In the genomic region with DNA sequence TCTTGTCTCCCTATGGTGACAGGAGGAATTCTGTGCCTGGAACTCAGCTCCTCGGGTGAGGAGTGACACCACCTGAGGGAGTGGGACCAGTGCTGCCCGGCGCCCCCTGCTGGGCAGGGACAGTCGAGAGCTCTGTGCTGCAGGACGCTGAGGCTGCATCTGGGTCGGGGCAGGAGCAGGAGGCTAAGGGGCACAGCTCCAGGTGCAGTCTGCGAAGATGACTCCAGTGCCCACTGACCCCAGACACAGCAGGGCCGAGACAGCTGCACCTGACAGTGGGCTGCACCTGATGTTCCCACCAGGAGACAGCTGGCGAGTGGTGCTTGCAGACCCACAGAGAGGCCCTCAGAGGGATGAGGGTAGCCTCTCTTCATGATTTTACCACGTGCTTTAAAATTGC, we compare ENCODE assay signal across 8 cellular contexts.
A peak's percentile ranks its signal among the peaks of the same experiment; 100 is the strongest.
DNase-seq lines count a peak whose midpoint lies in the region; ATAC-seq lines count a peak whose summit lies in the region.

No MANE protein-coding gene starts in this region.

- no peak overlapping the region for H4K8ac ChIP-seq in mesenchymal stem cell (ENCODE audit: low read length)

- H3K4ac ChIP-seq in mesenchymal stem cell (ENCODE audit: low read depth in 1 of 2, low read length in 2 of 2): no peak overlapping the region

- DNase-seq in COLO829 (ENCODE audit: low spot score) (peak; percentile 11), HK-2 (ENCODE audit: unreplicated experiment) (peak; percentile 49), posterior vena cava (ENCODE audit: low spot score) (peak; percentile 72), mesenchymal stem cell (no peak)
- peak; percentile 47 for DNase-seq in activated CD4-positive, alpha-beta T cell treated with anti-CD3 and anti-CD28 coated beads, Interleukin-2, amount 50 U/mL, for 1 hour

- H3K9ac ChIP-seq in mesenchymal stem cell (ENCODE audit: low read length): no peak overlapping the region

- H3K18ac ChIP-seq in mesenchymal stem cell (ENCODE audit: low read depth in 1 of 2, low read length in 2 of 2): no peak overlapping the region

- intact Hi-C loops in posterior vena cava (cut with DNase I): loop anchor here in 1 of 2 donors (10.0 kb wide), 1 partner anchor 225 kb away; no protein-coding TSS in a partner anchor

- H2BK120ac ChIP-seq in mesenchymal stem cell (ENCODE audit: low read depth, low read length): no peak overlapping the region

- no peak overlapping the region for H3K23ac ChIP-seq in mesenchymal stem cell (ENCODE audit: low read length in 2 of 2)

- H2AK5ac ChIP-seq in mesenchymal stem cell (ENCODE audit: low read length, severe bottlenecking): no peak overlapping the region

- no peak overlapping the region for H2BK5ac ChIP-seq in mesenchymal stem cell (ENCODE audit: low read depth, low read length, poor library complexity, severe bottlenecking)

- H2BK15ac ChIP-seq in mesenchymal stem cell (ENCODE audit: low read depth, poor library complexity, severe bottlenecking): no peak overlapping the region

- H3K27me3 ChIP-seq in mesenchymal stem cell (ENCODE audit: control insufficient read depth in 1 of 2, insufficient read depth in 1 of 2, low read length in 2 of 2): no peaks in the 10 kb centered on the region

- ATAC-seq in esophagus mucosa (peak; percentile 65), GM19467 (IDR thresholded peaks at IDR 0.05; ENCODE audit: unreplicated experiment) (no peak), HG03378 (IDR thresholded peaks at IDR 0.05; ENCODE audit: unreplicated experiment) (no peak)

- no peaks in the 10 kb centered on the region for H3K9me3 ChIP-seq in mesenchymal stem cell (ENCODE audit: control insufficient read depth, low read length)

- H3K79me1 ChIP-seq in mesenchymal stem cell (replicated peaks; ENCODE audit: low read length, poor library complexity, severe bottlenecking): peaks cover 2% of the 10 kb centered on the region

- H4K91ac ChIP-seq in mesenchymal stem cell (ENCODE audit: low read length): no peak overlapping the region

- no peak overlapping the region for H3K14ac ChIP-seq in mesenchymal stem cell (ENCODE audit: low read length in 2 of 2)

- H3K4me1 ChIP-seq in mesenchymal stem cell (ENCODE audit: control insufficient read depth, insufficient read depth, low read depth, low read length): no peaks in the 10 kb centered on the region

- no peak overlapping the region for H3K27ac ChIP-seq in mesenchymal stem cell (ENCODE audit: low read length, poor library complexity, severe bottlenecking)

- no peak overlapping the region for H3K4me3 ChIP-seq in mesenchymal stem cell (ENCODE audit: insufficient read depth in 1 of 2, low read depth in 1 of 2, low read length in 2 of 2)

- 32% methylated on average over 10 of the region's 10 CpGs for WGBS in mesenchymal stem cell

- H3K36me3 ChIP-seq in mesenchymal stem cell (ENCODE audit: control insufficient read depth in 1 of 2, insufficient read depth in 2 of 2, low read depth in 1 of 2, low read length in 2 of 2): peaks cover 0 to 62% of the 10 kb centered on the region in 2 experiments

- H3K4me2 ChIP-seq in mesenchymal stem cell (ENCODE audit: low read length, poor library complexity, severe bottlenecking): no peak overlapping the region

- H2AFZ ChIP-seq in mesenchymal stem cell (ENCODE audit: low read depth, low read length): no peak overlapping the region

- H2BK12ac ChIP-seq in mesenchymal stem cell (ENCODE audit: low read length in 2 of 2): no peak overlapping the region
